In genomic region chr4:89226665-89227572, GRCh38 we compare ENCODE assay signal across 8 cellular contexts.
DNase-seq lines count a peak whose midpoint lies in the region; ATAC-seq and TF ChIP-seq lines count a peak whose summit lies in the region.

No MANE protein-coding gene starts in this region.

- H3K4me1 Mint-ChIP-seq in endothelial cell (ENCODE audit: unreplicated experiment): peaks cover 3% of the 10 kb centered on the region

- DNase-seq in CMK (ENCODE audit: low read depth): peak; percentile 4
- DNase-seq in HPDE6-E6E7 (ENCODE audit: extremely low spot score): peak; percentile 80
- DNase-seq in NOMO-1 treated with DMSO at 0.1 percent for 48 hours (lab: John Stamatoyannopoulos, UW; ENCODE audit: unreplicated experiment): peak; percentile 70
- peak; percentile 49 for DNase-seq in activated CD8-positive, alpha-beta memory T cell treated with anti-CD3 and anti-CD28 coated beads, Interleukin-2, amount 50 U/mL, for 24 hours (ENCODE audit: extremely low read depth)
- peak; percentile 83 for DNase-seq in endothelial cell (ENCODE audit: low spot score)
- DNase-seq in mucosa of descending colon: peak in 2 of 3 donors; percentile 77 to 97
- DNase-seq in stimulated activated CD8-positive, alpha-beta memory T cell treated with anti-CD3 and anti-CD28 coated beads, Interleukin-4, amount 100 ng/mL, for 24 hours (ENCODE audit: low read depth): peak; percentile 45

- intact Hi-C loops in mucosa of descending colon (cut with DNase I, micrococcal nuclease): loop anchor here in 1 of 2 donors (2.0 to 10.0 kb wide), 2 partner anchors 208 to 678 kb away; no protein-coding TSS in a partner anchor

- no peaks in the 10 kb centered on the region for H3K9me3 Mint-ChIP-seq in endothelial cell (ENCODE audit: unreplicated experiment)

- no peaks in the 10 kb centered on the region for H3K36me3 ChIP-seq in mucosa of descending colon (ENCODE audit: low read depth)

- H3K27me3 Mint-ChIP-seq in endothelial cell (ENCODE audit: unreplicated experiment): no peaks in the 10 kb centered on the region

- H3K4me3 Mint-ChIP-seq in endothelial cell (ENCODE audit: unreplicated experiment): no peak overlapping the region

- no peaks in the 10 kb centered on the region for H3K36me3 Mint-ChIP-seq in endothelial cell (ENCODE audit: low read depth, unreplicated experiment)

- H3K4me1 ChIP-seq in mucosa of descending colon (ENCODE audit: low read depth): no peaks in the 10 kb centered on the region

- ATAC-seq in GM19455 (IDR thresholded peaks at IDR 0.05; ENCODE audit: unreplicated experiment): peak; percentile 83
- peak; percentile 99 for ATAC-seq in mucosa of descending colon

- no peaks in the 10 kb centered on the region for H3K9me3 ChIP-seq in mucosa of descending colon

- H3K27ac Mint-ChIP-seq in endothelial cell (ENCODE audit: unreplicated experiment): no peak overlapping the region

- TF ChIP-seq CTCF in endothelial cell (IDR thresholded peaks at IDR 0.05; ENCODE audit: unreplicated experiment) (peak; percentile 68), mucosa of descending colon (IDR thresholded peaks at IDR 0.05) (peak; percentile 42)

- H3K4me3 ChIP-seq in mucosa of descending colon: no peak overlapping the region

Comparison
In these comparisons a context has a peak if more than half of its experiments do, and no peak if none do; other contexts are left out.
1. DNase-seq: peak in every context shown above with its lines; median percentile 87 in mucosa of descending colon; 83 in endothelial cell; 80 in HPDE6-E6E7; 70 in NOMO-1 treated with DMSO at 0.1 percent for 48 hours; 49 in activated CD8-positive, alpha-beta memory T cell treated with anti-CD3 and anti-CD28 coated beads, Interleukin-2, amount 50 U/mL, for 24 hours; 45 in stimulated activated CD8-positive, alpha-beta memory T cell treated with anti-CD3 and anti-CD28 coated beads, Interleukin-4, amount 100 ng/mL, for 24 hours; 4 in CMK.